ENCODE assay signal across 11 cellular contexts in the genomic region with DNA sequence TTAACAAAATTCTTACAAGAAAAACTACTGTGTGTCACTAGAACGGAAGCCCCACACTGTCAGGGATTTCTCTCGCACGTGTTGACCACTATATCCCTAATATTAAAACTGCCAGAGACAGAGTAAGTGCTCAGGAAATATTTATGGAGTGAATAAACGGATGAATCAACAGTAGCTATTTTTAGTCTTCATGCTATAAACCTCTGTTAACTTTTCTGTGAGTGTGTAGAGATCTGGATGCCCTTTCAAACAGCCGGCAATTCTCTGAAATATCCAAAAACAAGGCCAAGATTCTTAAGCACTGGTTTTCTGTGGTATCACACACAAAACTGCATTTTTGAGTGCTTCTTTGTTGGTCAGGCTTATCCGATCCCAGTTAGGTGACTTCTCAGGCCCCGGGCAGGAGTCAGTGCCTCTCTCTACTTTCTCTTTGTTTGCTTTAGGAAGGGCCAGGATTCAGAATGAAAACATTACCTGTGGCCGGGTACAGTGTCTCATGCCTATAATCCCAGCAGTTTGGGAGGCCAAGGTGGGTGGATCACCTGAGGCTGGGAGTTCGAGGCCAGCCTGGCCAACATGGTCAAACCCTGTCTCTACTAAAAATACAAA. TPM values are rescaled to one million over a fixed set of nuclear protein-coding genes. Genes with fewer than 3 reads are reported as not detected.
A peak's percentile ranks its signal among the peaks of the same experiment; 100 is the strongest.
DNase-seq lines count a peak whose midpoint lies in the region; ATAC-seq and TF ChIP-seq lines count a peak whose summit lies in the region.
"Had no signal": no experiment of that assay in that cellular context is flagged by ENCODE, and none has a peak within 500 bp of the region (broad histone marks: within the 10 kb centered on the region; RNA-seq: fewer than 3 reads in every experiment).

No MANE protein-coding gene starts in this region.

- no peaks in the 10 kb centered on the region for H3K36me3 Mint-ChIP-seq in activated T-helper 2 cell treated with anti-CD3 and anti-CD28 coated beads, Interferon-gamma antibody, Interleukin-2, Interleukin-4, amounts not matched to agents 10 μg/mL and 5 μg/mL and 100 μg/mL, durations not matched to agents 14 hours and 24 hours and 36 hours (ENCODE audit: low read depth)
- H3K36me3 Mint-ChIP-seq: CD4-positive, alpha-beta memory T cell had no signal

- no peak overlapping the region for H3K4me3 Mint-ChIP-seq in activated T-helper 2 cell treated with anti-CD3 and anti-CD28 coated beads, Interferon-gamma antibody, Interleukin-2, Interleukin-4, amounts not matched to agents 10 μg/mL and 5 μg/mL and 100 μg/mL, durations not matched to agents 14 hours and 24 hours and 36 hours (ENCODE audit: low read depth)
- H3K4me3 Mint-ChIP-seq: CD4-positive, alpha-beta memory T cell; central memory CD8-positive, alpha-beta T cell had no signal

- H3K27ac Mint-ChIP-seq in activated T-helper 2 cell treated with anti-CD3 and anti-CD28 coated beads, Interferon-gamma antibody, Interleukin-2, Interleukin-4, amounts not matched to agents 10 μg/mL and 5 μg/mL and 100 μg/mL, durations not matched to agents 14 hours and 24 hours and 36 hours, result no peak overlapping the region
- H3K27ac Mint-ChIP-seq: CD4-positive, alpha-beta memory T cell had no signal

- no peak for TF ChIP-seq CTCF in A673 (conservative IDR thresholded peaks at IDR 0.05; ENCODE audit: low read depth, low read length)

- 81% methylated on average over 9 of the region's 9 CpGs for WGBS in ectodermal cell, 2 experiments

- CTCF ChIA-PET in A673 (lab: Charles Lee), result no interaction called here

- H3K27me3 ChIP-seq in A673 (replicated peaks; ENCODE audit: insufficient read depth, low read depth, low read length, poor library complexity) (no peaks in the 10 kb centered on the region), ectodermal cell (ENCODE audit: control insufficient read depth, insufficient read depth, low read length, poor library complexity, severe bottlenecking) (no peaks in the 10 kb centered on the region), mucosa of rectum (ENCODE audit: control insufficient read depth in 2 of 2, insufficient read depth in 2 of 2, low read length in 2 of 2) (no peaks in the 10 kb centered on the region)
- H3K27me3 ChIP-seq: neutrophil had no signal

- no peak for ATAC-seq in HG02840 (IDR thresholded peaks at IDR 0.05; ENCODE audit: low FRiP score, unreplicated experiment)

- POLR2A ChIA-PET in A673 (lab: Charles Lee; ENCODE audit: low non-redundant PET), result no interaction called here

- no peak overlapping the region for H3K4me3 ChIP-seq in A673 (ENCODE audit: low read depth, low read length, poor library complexity, severe bottlenecking)
- no peak overlapping the region for H3K4me3 ChIP-seq in ectodermal cell (ENCODE audit: insufficient read depth, low read depth, low read length)
- no peak overlapping the region for H3K4me3 ChIP-seq in mucosa of rectum (ENCODE audit: low read length in 2 of 2)

- H3K36me3 ChIP-seq in A673 (ENCODE audit: insufficient read depth, low read length, poor library complexity, severe bottlenecking) (no peaks in the 10 kb centered on the region), ectodermal cell (ENCODE audit: control insufficient read depth, insufficient read depth, low read length) (no peaks in the 10 kb centered on the region), mucosa of rectum (ENCODE audit: control insufficient read depth in 2 of 2, insufficient read depth in 2 of 2, low read length in 2 of 2) (no peaks in the 10 kb centered on the region)
- H3K36me3 ChIP-seq: neutrophil had no signal

- H3K27ac ChIP-seq in A673 (ENCODE audit: low read depth, low read length, poor library complexity, severe bottlenecking) (peak overlapping the region; percentile 4), ectodermal cell (ENCODE audit: insufficient read depth, low read depth, low read length, poor library complexity, severe bottlenecking) (peak overlapping the region; percentile 36), mucosa of rectum (ENCODE audit: low read depth in 2 of 2, low read length in 2 of 2) (peak overlapping the region; percentile 68 to 82)
- H3K27ac ChIP-seq: neutrophil had no signal

- intact Hi-C loops in A673 (cut with micrococcal nuclease; ENCODE audit: unreplicated experiment), result no loop called here
- intact Hi-C loops in activated T-helper 2 cell treated with anti-CD3 and anti-CD28 coated beads, Interferon-gamma antibody, Interleukin-2, Interleukin-4, amounts not matched to agents 10 μg/mL and 5 μg/mL and 100 μg/mL, durations not matched to agents 14 hours and 24 hours and 36 hours (cut with micrococcal nuclease), result no loop called here

- peaks cover 6% of the 10 kb centered on the region for H3K4me1 Mint-ChIP-seq in activated T-helper 2 cell treated with anti-CD3 and anti-CD28 coated beads, Interferon-gamma antibody, Interleukin-2, Interleukin-4, amounts not matched to agents 10 μg/mL and 5 μg/mL and 100 μg/mL, durations not matched to agents 14 hours and 24 hours and 36 hours (ENCODE audit: low read depth)
- H3K4me1 Mint-ChIP-seq: CD4-positive, alpha-beta memory T cell had no signal

- H3K9me3 ChIP-seq in A673 (ENCODE audit: low read depth, low read length, poor library complexity, severe bottlenecking) (no peaks in the 10 kb centered on the region), ectodermal cell (ENCODE audit: control insufficient read depth, low read length) (no peaks in the 10 kb centered on the region), mucosa of rectum (ENCODE audit: control insufficient read depth in 2 of 2, low read length in 2 of 2) (no peaks in the 10 kb centered on the region)
- H3K9me3 ChIP-seq: neutrophil had no signal

- peaks cover 4% of the 10 kb centered on the region for H3K27me3 Mint-ChIP-seq in activated T-helper 2 cell treated with anti-CD3 and anti-CD28 coated beads, Interferon-gamma antibody, Interleukin-2, Interleukin-4, amounts not matched to agents 10 μg/mL and 5 μg/mL and 100 μg/mL, durations not matched to agents 14 hours and 24 hours and 36 hours (ENCODE audit: low read depth)
- H3K27me3 Mint-ChIP-seq: central memory CD8-positive, alpha-beta T cell had no signal

- no TSS peak for BruUV-seq in A673 (replicated peaks; lab: Mats Ljungman, UMichigan)

- H3K4me1 ChIP-seq in A673 (ENCODE audit: insufficient read depth, low read length, poor library complexity, severe bottlenecking) (peaks cover 22% of the 10 kb centered on the region), ectodermal cell (ENCODE audit: control insufficient read depth, insufficient read depth, low read length) (no peaks in the 10 kb centered on the region), mucosa of rectum (ENCODE audit: control insufficient read depth in 2 of 2, insufficient read depth in 2 of 2, low read length in 2 of 2) (peaks cover 19 to 29% of the 10 kb centered on the region in 2 donors)

- H3K9me3 Mint-ChIP-seq in activated T-helper 2 cell treated with anti-CD3 and anti-CD28 coated beads, Interferon-gamma antibody, Interleukin-2, Interleukin-4, amounts not matched to agents 10 μg/mL and 5 μg/mL and 100 μg/mL, durations not matched to agents 14 hours and 24 hours and 36 hours, result no peaks in the 10 kb centered on the region
- H3K9me3 Mint-ChIP-seq: CD4-positive, alpha-beta memory T cell; central memory CD8-positive, alpha-beta T cell had no signal

- DNase-seq in A673 (ENCODE audit: low spot score), result peak; percentile 56
- peak; percentile 96 for DNase-seq in M059J (ENCODE audit: low read depth)
- no peak for DNase-seq in NCI-H774 (lab: John Stamatoyannopoulos, UW)
- DNase-seq in activated T-helper 2 cell treated with anti-CD3 and anti-CD28 coated beads, Interferon-gamma antibody, Interleukin-2, Interleukin-4, amounts not matched to agents 10 μg/mL and 5 μg/mL and 100 μg/mL, durations not matched to agents 14 hours and 24 hours and 36 hours (ENCODE audit: low spot score), result no peak
- no peak for DNase-seq in NCI-H1048 (lab: John Stamatoyannopoulos, UW)
- DNase-seq: CD4-positive, alpha-beta memory T cell had no signal

- peak overlapping the region in 1 of 2 donors; percentile 47 for H3K9ac ChIP-seq in mucosa of rectum (ENCODE audit: low read depth in 1 of 2, low read length in 2 of 2)

RNA-seq across cellular contexts. Expression of a gene that starts 15.7 kb away (rescaled TPM):
- 31.2 and 34.8 TPM in 2 replicates for total RNA-seq in A673 (2021)
- total RNA-seq in M059J (2014; rRNA removed; shearing (Covaris generic)), result 11.0 and 20.6 TPM in 2 replicates
- polyA plus RNA-seq in ectodermal cell (2013, experiment 1 of 4), result 11.6 TPM
- 18.0 TPM for polyA plus RNA-seq in ectodermal cell (2013, experiment 2 of 4)
- polyA plus RNA-seq in ectodermal cell (2013, experiment 3 of 4), result 9.7 TPM
- polyA plus RNA-seq in ectodermal cell (2013, experiment 4 of 4), result 11.3 TPM
- total RNA-seq in activated T-helper 2 cell treated with anti-CD3 and anti-CD28 coated beads, Interferon-gamma antibody, Interleukin-2, Interleukin-4, amounts not matched to agents 10 μg/mL and 5 μg/mL and 100 μg/mL, durations not matched to agents 14 hours and 24 hours and 36 hours, result 22.1 and 22.7 TPM in 2 replicates

RNA-seq across cellular contexts. Expression of a gene that starts 49.9 kb away (rescaled TPM):
- total RNA-seq in A673 (2021), result 17.7 and 18.4 TPM in 2 replicates
- 1.6 and 2.4 TPM in 2 replicates for total RNA-seq in M059J (2014; rRNA removed; shearing (Covaris generic))
- 187 TPM for polyA plus RNA-seq in ectodermal cell (2013, experiment 1 of 4)
- polyA plus RNA-seq in ectodermal cell (2013, experiment 2 of 4), result 226 TPM
- 140 TPM for polyA plus RNA-seq in ectodermal cell (2013, experiment 3 of 4)
- 140 TPM for polyA plus RNA-seq in ectodermal cell (2013, experiment 4 of 4)
- 1.8 and 2.3 TPM in 2 replicates for total RNA-seq in activated T-helper 2 cell treated with anti-CD3 and anti-CD28 coated beads, Interferon-gamma antibody, Interleukin-2, Interleukin-4, amounts not matched to agents 10 μg/mL and 5 μg/mL and 100 μg/mL, durations not matched to agents 14 hours and 24 hours and 36 hours
- polyA plus RNA-seq: CD4-positive, alpha-beta memory T cell had no signal

Comparison
In these comparisons a context has a peak if more than half of its experiments do, and no peak if none do; other contexts are left out.
1. DNase-seq: peak in A673 (single experiment) and M059J (single experiment); none in NCI-H774 (single experiment), activated T-helper 2 cell treated with anti-CD3 and anti-CD28 coated beads, Interferon-gamma antibody, Interleukin-2, Interleukin-4, amounts not matched to agents 10 μg/mL and 5 μg/mL and 100 μg/mL, durations not matched to agents 14 hours and 24 hours and 36 hours (single experiment) and NCI-H1048 (single experiment).
2. H3K27ac ChIP-seq: peak in every context shown above with its lines; median percentile 75 in mucosa of rectum; 36 in ectodermal cell; 4 in A673.